ENCODE assay signal across 1 cellular context in genomic region chr20:10219452-10219791, GRCh38.
A peak's percentile ranks its signal among the peaks of the same experiment; 100 is the strongest.
TF ChIP-seq lines count a peak whose summit lies in the region.

No MANE protein-coding gene starts in this region.

TF ChIP-seq in GM12878, 131 proteins besides CTCF, POLR2A, EP300 and RAD21 (continued from another document):
- TF ChIP-seq CEBPZ (IDR thresholded peaks at IDR 0.05; ENCODE audit: low read depth, low read length): no peak
- no peak for TF ChIP-seq KLF5 (IDR thresholded peaks at IDR 0.05; ENCODE audit: partially characterized antibody)
- no peak for TF ChIP-seq CHD1 (IDR thresholded peaks at IDR 0.05; ENCODE audit: low read depth, low read length)
- TF ChIP-seq TAF1 (IDR thresholded peaks at IDR 0.05; ENCODE audit: borderline replicate concordance, low read depth, low read length): no peak
- no peak for TF ChIP-seq PRDM15 (CRISPR knock-in tag; IDR thresholded peaks at IDR 0.05)
- TF ChIP-seq NKRF (conservative IDR thresholded peaks at IDR 0.05): peak; percentile 57; the same call in 1 of the 2 replicates
- TF ChIP-seq KDM1A (IDR thresholded peaks at IDR 0.05; ENCODE audit: borderline replicate concordance): no peak
- peak; percentile 34 for TF ChIP-seq RUNX3 (IDR thresholded peaks at IDR 0.05; ENCODE audit: low read length)
- no peak for TF ChIP-seq FOXM1 (IDR thresholded peaks at IDR 0.05; ENCODE audit: low read depth, low read length)
- TF ChIP-seq YBX1 (IDR thresholded peaks at IDR 0.05): no peak
- TF ChIP-seq ZBTB40 (IDR thresholded peaks at IDR 0.05; ENCODE audit: borderline replicate concordance): peak; percentile 75
- TF ChIP-seq CBX5 (IDR thresholded peaks at IDR 0.05; ENCODE audit: low read depth): 0 out of 2 replicates have a peak, but pooled peaks have one; percentile 31
- no peak for TF ChIP-seq E4F1 (IDR thresholded peaks at IDR 0.05; ENCODE audit: borderline replicate concordance, partially characterized antibody)
- TF ChIP-seq SMARCA5 (IDR thresholded peaks at IDR 0.05): no peak
- no peak for TF ChIP-seq NFYA (IDR thresholded peaks at IDR 0.05; ENCODE audit: borderline replicate concordance, low read depth, low read length)
- no peak for TF ChIP-seq FOXK2 (IDR thresholded peaks at IDR 0.05)
- peak; percentile 92 for TF ChIP-seq SIN3A (IDR thresholded peaks at IDR 0.05; ENCODE audit: low read depth, low read length)
- no peak for TF ChIP-seq BCL11A (IDR thresholded peaks at IDR 0.05; ENCODE audit: low read depth, low read length)
- TF ChIP-seq TCF7 (IDR thresholded peaks at IDR 0.05; ENCODE audit: borderline replicate concordance): no peak
- no peak for TF ChIP-seq GATAD2B (conservative IDR thresholded peaks at IDR 0.05; ENCODE audit: low read depth)
- TF ChIP-seq NR2C2 (IDR thresholded peaks at IDR 0.05; ENCODE audit: borderline replicate concordance, control insufficient read depth, insufficient read length, low read depth): no peak
- TF ChIP-seq ZNF24 (IDR thresholded peaks at IDR 0.05): 0 out of 2 replicates have a peak, but pooled peaks have one; percentile 32
- TF ChIP-seq ATF7 (IDR thresholded peaks at IDR 0.05; ENCODE audit: low read depth): no peak
- no peak for TF ChIP-seq MLLT1 (IDR thresholded peaks at IDR 0.05)
- peak; percentile 88; the same call in 1 of the 2 replicates for TF ChIP-seq RB1 (IDR thresholded peaks at IDR 0.05; ENCODE audit: borderline replicate concordance)
- TF ChIP-seq NR2F1 (conservative IDR thresholded peaks at IDR 0.05): peak; percentile 77; the same call in 1 of the 2 replicates
- TF ChIP-seq BHLHE40 (IDR thresholded peaks at IDR 0.05; ENCODE audit: borderline replicate concordance in 1 of 2, low read depth in 2 of 2, low read length in 1 of 2): 0 out of 4 replicates have a peak, but pooled peaks have one; percentile 11 to 14
- TF ChIP-seq REST (IDR thresholded peaks at IDR 0.05; ENCODE audit: low read depth, low read length): peak; percentile 100
- TF ChIP-seq MXI1 (IDR thresholded peaks at IDR 0.05; ENCODE audit: low read depth, low read length): peak; percentile 71; the same call in 1 of the 2 replicates
- no peak for TF ChIP-seq MEF2B (IDR thresholded peaks at IDR 0.05; ENCODE audit: partially characterized antibody, poor library complexity, severe bottlenecking)
- TF ChIP-seq NBN (IDR thresholded peaks at IDR 0.05): no peak
- peak; percentile 55; the same call in 1 of the 2 replicates for TF ChIP-seq MAX (IDR thresholded peaks at IDR 0.05; ENCODE audit: low read depth, low read length)
- no peak for TF ChIP-seq EZH2 (IDR thresholded peaks at IDR 0.05; ENCODE audit: borderline replicate concordance, control insufficient read depth, low read depth, low read length)
- TF ChIP-seq RCOR1 (conservative IDR thresholded peaks at IDR 0.05; ENCODE audit: low read depth, low read length): peak; percentile 98
- no peak for TF ChIP-seq ZNF622 (IDR thresholded peaks at IDR 0.05)
- TF ChIP-seq YY1 (IDR thresholded peaks at IDR 0.05; ENCODE audit: low read depth, low read length): peak; percentile 38; the same call in 1 of the 2 replicates
- TF ChIP-seq SREBF1 (IDR thresholded peaks at IDR 0.05; ENCODE audit: low read length): peak; percentile 92
